In genomic region chr11:134207538-134208239, GRCh38 we compare ENCODE assay signal across 8 cellular contexts. TPM values are rescaled to one million over a fixed set of nuclear protein-coding genes. Genes with fewer than 3 reads are reported as not detected.
DNase-seq lines count a peak whose midpoint lies in the region; ATAC-seq and TF ChIP-seq lines count a peak whose summit lies in the region.

No MANE protein-coding gene starts in this region.

- no peak overlapping the region for H3K27ac Mint-ChIP-seq in activated CD4-positive, alpha-beta memory T cell treated with anti-CD3 and anti-CD28 coated beads for 36 hours

- no peaks in the 10 kb centered on the region for H3K4me1 ChIP-seq in sigmoid colon

- no peak for TF ChIP-seq EP300 in sigmoid colon (IDR thresholded peaks at IDR 0.05)

- peaks cover 2% of the 10 kb centered on the region for H3K4me1 Mint-ChIP-seq in activated CD4-positive, alpha-beta memory T cell treated with anti-CD3 and anti-CD28 coated beads for 36 hours (ENCODE audit: low read depth)

- H3K4me3 Mint-ChIP-seq in activated CD4-positive, alpha-beta memory T cell treated with anti-CD3 and anti-CD28 coated beads for 36 hours, result no peak overlapping the region

- TF ChIP-seq POLR2A in sigmoid colon (IDR thresholded peaks at IDR 0.05), result no peak

- no peak overlapping the region for H3K27ac ChIP-seq in sigmoid colon

- WGBS in sigmoid colon, 2 donors, result 82 to 83% methylated on average over 16 of the region's 16 CpGs

- no peaks in the 10 kb centered on the region for H3K27me3 ChIP-seq in sigmoid colon

- intact Hi-C loops in activated CD4-positive, alpha-beta memory T cell treated with anti-CD3 and anti-CD28 coated beads for 36 hours (cut with micrococcal nuclease), result loop anchor here (1.0 kb wide), 1 partner anchor 46 kb away; the partner anchor contains the start of genes ACAD8 and THYN1
- intact Hi-C loops in sigmoid colon (cut with DNase I), result no loop called here

- H3K9me3 ChIP-seq in sigmoid colon, result no peaks in the 10 kb centered on the region

- H3K36me3 Mint-ChIP-seq in activated CD4-positive, alpha-beta memory T cell treated with anti-CD3 and anti-CD28 coated beads for 36 hours, result peaks cover 62% of the 10 kb centered on the region

- DNase-seq in AG10803 (ENCODE audit: low read depth), result peak; percentile 20
- peak; percentile 39 for DNase-seq in HT-29 (ENCODE audit: low spot score)
- DNase-seq in activated CD4-positive, alpha-beta memory T cell treated with anti-CD3 and anti-CD28 coated beads for 36 hours, result peak; percentile 76
- DNase-seq in epithelial cell of esophagus (ENCODE audit: low read depth), result peak; percentile 40
- no peak for DNase-seq in sigmoid colon
- no peak for DNase-seq in NCI-H524 treated with DMSO at 0.1 percent for 48 hours (lab: John Stamatoyannopoulos, UW)
- no peak for DNase-seq in DMS79 (lab: John Stamatoyannopoulos, UW)

- H3K9me3 Mint-ChIP-seq in activated CD4-positive, alpha-beta memory T cell treated with anti-CD3 and anti-CD28 coated beads for 36 hours, result no peaks in the 10 kb centered on the region

- no peaks in the 10 kb centered on the region for H3K27me3 Mint-ChIP-seq in activated CD4-positive, alpha-beta memory T cell treated with anti-CD3 and anti-CD28 coated beads for 36 hours

- POLR2A ChIA-PET in activated CD4-positive, alpha-beta memory T cell treated with anti-CD3 and anti-CD28 coated beads for 36 hours (lab: Charles Lee), result interaction anchor here (2.0 kb wide), 1 partner anchor 17 kb away, joined by 6 read pairs; the partner anchor contains the start of genes NCAPD3 and VPS26B

- ATAC-seq in HG02763 (IDR thresholded peaks at IDR 0.05; ENCODE audit: unreplicated experiment), result no peak

- H3K4me3 ChIP-seq in AG10803 (ENCODE audit: low read length), result no peak overlapping the region
- no peak overlapping the region for H3K4me3 ChIP-seq in epithelial cell of esophagus (ENCODE audit: low read length)
- H3K4me3 ChIP-seq in sigmoid colon, result no peak overlapping the region

- CTCF ChIA-PET in activated CD4-positive, alpha-beta memory T cell treated with anti-CD3 and anti-CD28 coated beads for 36 hours (lab: Charles Lee), result interaction anchor here (0.7 to 3.1 kb wide), 15 partner anchors 10 to 280 kb away, joined by 3 to 17 read pairs (median 4); partner anchors contain the start of genes GLB1L3 and VPS26B

- TF ChIP-seq CTCF in AG10803 (conservative IDR thresholded peaks at IDR 0.05; ENCODE audit: low read length) (peak; percentile 54), epithelial cell of esophagus (IDR thresholded peaks at IDR 0.05; ENCODE audit: insufficient read depth, low read depth, low read length, missing control alignments) (peak; percentile 63), sigmoid colon (IDR thresholded peaks at IDR 0.05) (peak; percentile 8 to 62 (median 44))

- peaks cover 4 to 62% (median 14%) of the 10 kb centered on the region in 4 donors for H3K36me3 ChIP-seq in sigmoid colon

RNA-seq across cellular contexts. Expression of gene NCAPD3, which starts 16.1 kb away (rescaled TPM):
- total RNA-seq in HT-29 (2014; rRNA removed; shearing (Covaris generic)), result 57.0 and 66.3 TPM in 2 replicates
- total RNA-seq in activated CD4-positive, alpha-beta memory T cell treated with anti-CD3 and anti-CD28 coated beads for 36 hours, result 100 to 1,000 TPM in 1 of 2 experiments, 10 to 100 TPM in 1; 94.6 to 101 TPM
- total RNA-seq in sigmoid colon, result 1 to 10 TPM; 6.4 to 8.9 (median 8.0) TPM
- 10 to 100 TPM in 1 of 3 donors, 1 to 10 TPM in 2; 1.8 to 13.0 (median 3.0) TPM for polyA plus RNA-seq in sigmoid colon

RNA-seq across cellular contexts. Expression of gene VPS26B, which starts 16.8 kb away (rescaled TPM):
- total RNA-seq in HT-29 (2014; rRNA removed; shearing (Covaris generic)), result 39.2 and 45.1 TPM in 2 replicates
- 10 to 100 TPM; 36.2 to 38.8 TPM for total RNA-seq in activated CD4-positive, alpha-beta memory T cell treated with anti-CD3 and anti-CD28 coated beads for 36 hours
- 10 to 100 TPM; 35.7 to 53.7 (median 37.3) TPM for total RNA-seq in sigmoid colon
- 10 to 100 TPM; 22.8 to 26.4 (median 22.9) TPM for polyA plus RNA-seq in sigmoid colon

RNA-seq across cellular contexts. Expression of gene THYN1, which starts 45.5 kb away (rescaled TPM):
- 45.5 and 47.8 TPM in 2 replicates for total RNA-seq in HT-29 (2014; rRNA removed; shearing (Covaris generic))
- total RNA-seq in activated CD4-positive, alpha-beta memory T cell treated with anti-CD3 and anti-CD28 coated beads for 36 hours, result 10 to 100 TPM; 74.0 to 74.3 TPM
- total RNA-seq in sigmoid colon, result 10 to 100 TPM; 69.9 to 92.2 (median 74.4) TPM
- 10 to 100 TPM; 38.1 to 49.2 (median 48.0) TPM for polyA plus RNA-seq in sigmoid colon

RNA-seq across cellular contexts. Expression of gene ACAD8, which starts 45.7 kb away (rescaled TPM):
- total RNA-seq in HT-29 (2014; rRNA removed; shearing (Covaris generic)), result 25.9 and 28.5 TPM in 2 replicates
- total RNA-seq in activated CD4-positive, alpha-beta memory T cell treated with anti-CD3 and anti-CD28 coated beads for 36 hours, result 10 to 100 TPM; 20.9 to 22.1 TPM
- total RNA-seq in sigmoid colon, result 10 to 100 TPM; 25.5 to 30.1 (median 26.9) TPM
- 10 to 100 TPM; 19.0 to 31.2 (median 28.0) TPM for polyA plus RNA-seq in sigmoid colon

Comparison
In these comparisons a context has a peak if more than half of its experiments do, and no peak if none do; other contexts are left out.
1. DNase-seq: peak in AG10803 (single experiment), HT-29 (single experiment), activated CD4-positive, alpha-beta memory T cell treated with anti-CD3 and anti-CD28 coated beads for 36 hours (single experiment) and epithelial cell of esophagus (single experiment); none in sigmoid colon (single experiment), NCI-H524 treated with DMSO at 0.1 percent for 48 hours (single experiment) and DMS79 (single experiment).
2. Peak in every context shown above with its lines, with median percentiles within 50 percentile points of each other: CTCF ChIP-seq.